8 cellular contexts compared by ENCODE assay signal in genomic region chr2:70340921-70341765, GRCh38. TPM values are rescaled to one million over a fixed set of nuclear protein-coding genes. Genes with fewer than 3 reads are reported as not detected.
DNase-seq lines count a peak whose midpoint lies in the region; ATAC-seq and TF ChIP-seq lines count a peak whose summit lies in the region.

No MANE protein-coding gene starts in this region.

- H3K9me3 ChIP-seq in colonic mucosa, result no peaks in the 10 kb centered on the region

- no peaks in the 10 kb centered on the region for H3K27me3 ChIP-seq in colonic mucosa

- peak; percentile 69 for TF ChIP-seq CTCF in colonic mucosa (IDR thresholded peaks at IDR 0.05)

- H3K4me3 ChIP-seq in colonic mucosa, result no peak overlapping the region

- H3K4me1 ChIP-seq in colonic mucosa, result no peaks in the 10 kb centered on the region

- H3K27ac ChIP-seq in colonic mucosa, result no peak overlapping the region

- intact Hi-C loops in colonic mucosa (cut with DNase I), result loop anchor here (2.0 to 5.0 kb wide), 2 partner anchors 276 to 306 kb away; no protein-coding TSS in a partner anchor

- H3K36me3 ChIP-seq in colonic mucosa, result no peaks in the 10 kb centered on the region

- DNase-seq in activated CD8-positive, alpha-beta memory T cell treated with anti-CD3 and anti-CD28 coated beads for 24 hours, result peak; percentile 67
- DNase-seq in activated CD8-positive, alpha-beta memory T cell treated with anti-CD3 and anti-CD28 coated beads, Interleukin-2, amount 50 U/mL, for 48 hours, result no peak
- peak; percentile 33 for DNase-seq in NCI-H1092 (lab: John Stamatoyannopoulos, UW)
- peak; percentile 11 for DNase-seq in T-helper 9 cell
- DNase-seq in colonic mucosa, result peak; percentile 46
- DNase-seq in left lobe of liver (ENCODE audit: low spot score), result peak; percentile 51
- DNase-seq in stimulated activated CD8-positive, alpha-beta memory T cell treated with anti-CD3 and anti-CD28 coated beads, Interleukin-2, amount 100 ng/mL, for 1 hour (ENCODE audit: low read depth in 2 of 2), result peak; percentile 4 to 7
- no peak for DNase-seq in OCI-M2 (lab: John Stamatoyannopoulos, UW; ENCODE audit: unreplicated experiment)

- H3K9ac ChIP-seq in colonic mucosa (ENCODE audit: low read depth in 2 of 2, low read length in 2 of 2), result no peak overlapping the region

- ATAC-seq in left lobe of liver, result peak; percentile 96

RNA-seq across cellular contexts. Expression of gene FAM136A, which starts 39.3 kb away (rescaled TPM):
- total RNA-seq in colonic mucosa, result 10 to 100 TPM; 44.0 to 48.4 TPM
- total RNA-seq in left lobe of liver, result 24.3 TPM

RNA-seq across cellular contexts. Expression of gene SNRPG, which starts 47.6 kb away (rescaled TPM):
- 100 to 1,000 TPM; 123 to 231 TPM for total RNA-seq in colonic mucosa
- 44.2 TPM for total RNA-seq in left lobe of liver

Comparison
In these comparisons a context has a peak if more than half of its experiments do, and no peak if none do; other contexts are left out.
1. DNase-seq: peak in activated CD8-positive, alpha-beta memory T cell treated with anti-CD3 and anti-CD28 coated beads for 24 hours (single experiment), NCI-H1092 (single experiment), T-helper 9 cell (single experiment), colonic mucosa (single experiment), left lobe of liver (single experiment) and stimulated activated CD8-positive, alpha-beta memory T cell treated with anti-CD3 and anti-CD28 coated beads, Interleukin-2, amount 100 ng/mL, for 1 hour (2 of 2); none in activated CD8-positive, alpha-beta memory T cell treated with anti-CD3 and anti-CD28 coated beads, Interleukin-2, amount 50 U/mL, for 48 hours (single experiment) and OCI-M2 (single experiment).